Comparison of ENCODE assay signal across 1 cellular context in genomic region chr3:11719406-11720219, GRCh38.
TF ChIP-seq lines count a peak whose summit lies in the region.

No MANE protein-coding gene starts in this region.

TF ChIP-seq in HEK293, 187 proteins besides CTCF, POLR2A, EP300 and RAD21 (continued from another document and continues in another):
- peak; percentile 97 for TF ChIP-seq BCL6B (tag by site-specific recombination; IDR thresholded peaks at IDR 0.05)
- TF ChIP-seq MEIS1 (CRISPR knock-in tag; IDR thresholded peaks at IDR 0.05; ENCODE audit: borderline replicate concordance) = no peak
- no peak; the same call in 1 of the 2 replicates for TF ChIP-seq ZNF449 (tag by site-specific recombination; IDR thresholded peaks at IDR 0.05)
- TF ChIP-seq ZNF394 (tag by site-specific recombination; IDR thresholded peaks at IDR 0.05; ENCODE audit: borderline replicate concordance) = no peak
- TF ChIP-seq ELK4 (IDR thresholded peaks at IDR 0.05; ENCODE audit: borderline replicate concordance, low read depth, low read length) = no peak
- TF ChIP-seq ZNF692 (tag by site-specific recombination; IDR thresholded peaks at IDR 0.05) = no peak; the same call in 1 of the 2 replicates
- no peak for TF ChIP-seq ZNF621 (tag by site-specific recombination; IDR thresholded peaks at IDR 0.05)
- TF ChIP-seq ZIC2 (tag by site-specific recombination; IDR thresholded peaks at IDR 0.05) = peak; percentile 82
- TF ChIP-seq ZNF133 (tag by site-specific recombination; IDR thresholded peaks at IDR 0.05) = 0 out of 2 replicates have a peak, but pooled peaks have one; percentile 35
- peak; percentile 84; the same call in 1 of the 2 replicates for TF ChIP-seq PRDM2 (tag by site-specific recombination; IDR thresholded peaks at IDR 0.05; ENCODE audit: borderline replicate concordance)
- no peak for TF ChIP-seq ZNF837 (tag by site-specific recombination; IDR thresholded peaks at IDR 0.05)
- TF ChIP-seq ZSCAN16 (tag by site-specific recombination; IDR thresholded peaks at IDR 0.05) = peak; percentile 65; the same call in 1 of the 2 replicates
- no peak for TF ChIP-seq ZSCAN18 (tag by site-specific recombination; IDR thresholded peaks at IDR 0.05)
- TF ChIP-seq KLF17 (tag by site-specific recombination; IDR thresholded peaks at IDR 0.05) = peak; percentile 84
- TF ChIP-seq ZNF280D (tag by site-specific recombination; IDR thresholded peaks at IDR 0.05) = no peak
- no peak for TF ChIP-seq ZNF514 (tag by site-specific recombination; IDR thresholded peaks at IDR 0.05)
- no peak for TF ChIP-seq ZNF518A (tag by site-specific recombination; conservative IDR thresholded peaks at IDR 0.05; ENCODE audit: low read depth)
- TF ChIP-seq ZNF747 (tag by site-specific recombination; IDR thresholded peaks at IDR 0.05) = no peak
- TF ChIP-seq ZNF18 (tag by site-specific recombination; IDR thresholded peaks at IDR 0.05) = peak; percentile 18; the same call in 1 of the 2 replicates
- 0 out of 2 replicates have a peak, but pooled peaks have one; percentile 49 for TF ChIP-seq ZSCAN5A (tag by site-specific recombination; IDR thresholded peaks at IDR 0.05)
- no peak for TF ChIP-seq ZNF707 (tag by site-specific recombination; IDR thresholded peaks at IDR 0.05)
